Comparison of ENCODE assay signal across 8 cellular contexts in the genomic region with DNA sequence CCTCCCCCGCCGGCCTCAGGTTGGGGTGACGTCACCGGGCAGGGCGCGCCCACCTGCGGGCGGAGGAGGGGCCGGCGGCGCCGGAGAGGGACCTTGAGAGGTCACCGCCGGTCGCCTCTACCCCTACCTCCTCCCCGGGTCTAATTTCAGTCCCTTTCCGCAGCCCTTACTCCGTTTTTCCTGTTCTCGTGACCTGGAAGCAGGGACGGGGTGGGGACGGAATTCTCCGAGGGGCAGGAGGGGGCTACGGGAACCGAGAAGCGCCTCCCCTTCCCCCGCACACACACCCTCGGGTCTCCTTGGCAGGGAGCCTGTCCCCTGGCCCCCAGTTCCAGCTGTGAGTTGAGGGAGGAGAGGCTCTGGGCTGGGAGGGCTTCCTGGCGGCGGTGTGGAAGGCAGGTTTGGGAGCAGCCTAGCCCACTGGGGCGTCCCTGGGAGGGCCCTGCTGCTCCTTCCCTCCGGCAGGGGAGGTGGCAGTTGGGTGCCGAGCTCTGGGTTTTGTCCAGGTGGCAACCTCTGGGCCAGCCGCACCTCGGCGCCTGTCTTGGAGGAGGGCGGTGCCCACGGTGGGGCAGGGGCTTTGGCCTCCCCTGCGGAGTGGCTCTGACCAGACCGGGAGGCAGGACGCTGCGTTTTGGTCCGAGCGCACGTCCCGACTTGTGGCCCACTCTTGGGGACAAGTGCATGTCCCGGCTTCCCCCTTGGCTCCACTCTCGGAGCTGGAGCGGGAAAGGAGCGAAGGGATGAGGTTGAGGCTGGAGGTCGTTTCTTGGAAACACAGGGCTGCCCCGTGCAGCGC. TPM values are rescaled to one million over a fixed set of nuclear protein-coding genes. Genes with fewer than 3 reads are reported as not detected.
DNase-seq lines count a peak whose midpoint lies in the region; ATAC-seq, FAIRE-seq and TF ChIP-seq lines count a peak whose summit lies in the region.
"Had no signal": no experiment of that assay in that cellular context is flagged by ENCODE, and none has a peak within 500 bp of the region (broad histone marks: within the 10 kb centered on the region; RNA-seq: fewer than 3 reads in every experiment).

No MANE protein-coding gene starts in this region.

- H3K36me3 ChIP-seq in MM.1S (replicated peaks; ENCODE audit: insufficient read depth, low read length): 0 out of 2 replicates have a peak, but pooled peaks cover 4% of the 10 kb centered on the region
- no peaks in the 10 kb centered on the region for H3K36me3 ChIP-seq in mucosa of descending colon (ENCODE audit: low read depth)
- H3K36me3 ChIP-seq in tibial artery: peaks cover 9 to 23% (median 11%) of the 10 kb centered on the region in 3 donors
- H3K36me3 ChIP-seq: neutrophil had no signal

- peak overlapping the region; percentile 99 for H3K4me2 ChIP-seq in MM.1S (ENCODE audit: low read depth, low read length)

- DNase-seq in GM12892 (ENCODE audit: insufficient read length): no peak
- peak; percentile 52 for DNase-seq in MM.1S
- peak; percentile 72 to 85 (median 84) for DNase-seq in mucosa of descending colon
- DNase-seq in tibial artery: no peak
- DNase-seq in putamen (ENCODE audit: low spot score): no peak

- peaks cover 19% of the 10 kb centered on the region for H3K4me1 ChIP-seq in MM.1S (ENCODE audit: low read length)
- H3K4me1 ChIP-seq in mucosa of descending colon (ENCODE audit: low read depth): peaks cover 33% of the 10 kb centered on the region
- peaks cover 0 to 39% (median 30%) of the 10 kb centered on the region in 4 donors for H3K4me1 ChIP-seq in tibial artery

- no peaks in the 10 kb centered on the region for H3K9me2 ChIP-seq in MM.1S (replicated peaks; ENCODE audit: insufficient read depth, low read length)

- H2AFZ ChIP-seq in MM.1S (ENCODE audit: low read length): peak overlapping the region; percentile 84

- peak; percentile 7; the same call in 1 of the 2 replicates for TF ChIP-seq POLR2A in GM12892 (IDR thresholded peaks at IDR 0.05; ENCODE audit: low read depth, low read length)

- peak; percentile 18 for ATAC-seq in mucosa of descending colon
- ATAC-seq in HG02571 (IDR thresholded peaks at IDR 0.05; ENCODE audit: unreplicated experiment): no peak

- peaks cover 13% of the 10 kb centered on the region for H3F3A ChIP-seq in MM.1S (ENCODE audit: insufficient read depth, low read length)

- TF ChIP-seq CTCF in MM.1S (IDR thresholded peaks at IDR 0.05; ENCODE audit: low read length): no peak
- no peak for TF ChIP-seq CTCF in mucosa of descending colon (IDR thresholded peaks at IDR 0.05)
- no peak for TF ChIP-seq CTCF in tibial artery (IDR thresholded peaks at IDR 0.05)

- H3K9ac ChIP-seq in MM.1S (ENCODE audit: low read length): peak overlapping the region; percentile 55; the same call in 1 of the 2 replicates

- peaks cover 8% of the 10 kb centered on the region for H3K27me3 ChIP-seq in MM.1S (replicated peaks; ENCODE audit: insufficient read depth, low read length)
- peaks cover 3 to 48% of the 10 kb centered on the region in 2 donors for H3K27me3 ChIP-seq in tibial artery

- H3K27ac ChIP-seq in MM.1S (ENCODE audit: low read length) (no peak overlapping the region), angular gyrus (ENCODE audit: low read depth, low read length) (peak overlapping the region; percentile 55), tibial artery (no peak overlapping the region)
- H3K27ac ChIP-seq: neutrophil had no signal

- H4K20me1 ChIP-seq in MM.1S (ENCODE audit: insufficient read depth, low read length): no peaks in the 10 kb centered on the region

- intact Hi-C loops in mucosa of descending colon (cut with DNase I, micrococcal nuclease): no loop called here
- intact Hi-C loops in tibial artery (cut with DNase I; ENCODE audit: low total_unique reads): no loop called here

- H3K79me2 ChIP-seq in MM.1S (ENCODE audit: low read length): peaks cover 4% of the 10 kb centered on the region

- FAIRE-seq in GM12892 (lab: Jason Lieb, UNC): peak; percentile 51

- peak overlapping the region; percentile 70 for H3K4me3 ChIP-seq in MM.1S (ENCODE audit: low read length)
- H3K4me3 ChIP-seq in mucosa of descending colon: no peak overlapping the region
- no peak overlapping the region for H3K4me3 ChIP-seq in tibial artery

- no peaks in the 10 kb centered on the region for H3K9me3 ChIP-seq in MM.1S (replicated peaks; ENCODE audit: insufficient read depth, low read length)
- no peaks in the 10 kb centered on the region for H3K9me3 ChIP-seq in mucosa of descending colon
- no peaks in the 10 kb centered on the region for H3K9me3 ChIP-seq in tibial artery

RNA-seq across cellular contexts. Expression of a gene that starts 0.8 kb away (rescaled TPM):
- polyA plus RNA-seq in GM12892 (2012; ENCODE audit: missing spikeins): 3.3 TPM
- total RNA-seq in mucosa of descending colon: 1 to 10 TPM; 1.3 to 7.9 (median 1.5) TPM

RNA-seq across cellular contexts. Expression of a gene that starts 6.5 kb away (rescaled TPM):
- polyA plus RNA-seq in GM12892 (2012; ENCODE audit: missing spikeins): 19.1 TPM
- 10 to 100 TPM; 42.1 to 75.5 (median 68.8) TPM for total RNA-seq in mucosa of descending colon

RNA-seq across cellular contexts. Expression of a gene that starts 9.3 kb away (rescaled TPM):
- not detected for polyA plus RNA-seq in GM12892 (2012; ENCODE audit: missing spikeins)
- 10 to 100 TPM; 12.2 to 39.9 (median 27.1) TPM for total RNA-seq in mucosa of descending colon

RNA-seq across cellular contexts. Expression of a gene that starts 18.7 kb away (rescaled TPM):
- polyA plus RNA-seq in GM12892 (2012; ENCODE audit: missing spikeins): 16.1 TPM
- 10 to 100 TPM; 21.6 to 25.5 (median 24.0) TPM for total RNA-seq in mucosa of descending colon

RNA-seq across cellular contexts. Expression of a gene that starts 19.1 kb away (rescaled TPM):
- polyA plus RNA-seq in GM12892 (2012; ENCODE audit: missing spikeins): 9.7 TPM
- total RNA-seq in mucosa of descending colon: 10 to 100 TPM; 41.9 to 45.4 (median 42.4) TPM

Comparison
In these comparisons a context has a peak if more than half of its experiments do, and no peak if none do; other contexts are left out.
1. DNase-seq: peak in MM.1S (single experiment) and mucosa of descending colon (3 of 3); none in GM12892 (single experiment), tibial artery (0 of 2) and putamen (single experiment).